9 cellular contexts compared by ENCODE assay signal in the genomic region with DNA sequence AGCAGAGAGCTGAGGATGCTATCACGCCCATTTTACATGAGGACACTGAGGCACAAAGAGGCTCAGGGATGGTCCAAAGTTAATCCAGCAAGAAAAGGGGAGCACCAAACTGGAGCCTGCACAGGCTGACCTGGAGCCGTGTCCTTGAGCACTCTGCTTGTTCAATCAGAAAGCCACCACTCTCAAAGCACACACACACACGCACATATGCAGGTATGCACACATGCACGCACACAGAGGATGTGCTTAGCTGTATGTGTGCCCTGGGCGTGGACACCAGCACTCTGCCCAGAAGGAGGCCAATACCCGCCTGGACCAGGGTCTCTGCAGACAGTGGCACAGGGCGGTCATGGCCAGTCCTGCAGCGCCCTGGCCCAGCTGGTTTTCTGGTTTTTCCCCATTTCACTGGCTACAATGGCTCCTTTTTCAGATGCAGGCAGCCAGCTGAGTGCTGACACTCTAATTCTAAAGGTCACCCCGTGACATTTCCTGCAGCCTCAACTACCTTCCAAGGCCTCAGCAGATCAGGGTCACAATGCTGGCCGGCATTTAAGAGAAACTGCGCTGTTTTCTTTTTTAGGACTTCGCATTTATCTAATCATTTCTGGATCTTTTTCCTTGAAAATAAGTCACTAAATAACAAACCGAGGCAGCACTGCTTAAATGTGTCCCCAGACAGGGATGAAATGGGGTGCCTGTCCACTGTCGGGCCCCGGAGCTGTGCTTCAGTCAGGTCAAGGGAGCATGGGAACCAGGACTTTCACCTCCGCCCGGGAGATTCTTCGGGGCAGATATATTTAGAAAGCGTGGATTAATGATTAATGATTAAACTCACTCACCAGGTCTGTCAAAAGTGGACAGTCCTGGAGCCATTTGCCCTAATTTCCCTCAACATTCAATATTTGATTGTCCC.
A peak's percentile ranks its signal among the peaks of the same experiment; 100 is the strongest.
DNase-seq lines count a peak whose midpoint lies in the region; ATAC-seq, FAIRE-seq and TF ChIP-seq lines count a peak whose summit lies in the region.
"Had no signal": no experiment of that assay in that cellular context is flagged by ENCODE, and none has a peak within 500 bp of the region (broad histone marks: within the 10 kb centered on the region; RNA-seq: fewer than 3 reads in every experiment).

No MANE protein-coding gene starts in this region.

- H3K4me1 ChIP-seq in HUES48 (ENCODE audit: control insufficient read depth, insufficient read depth, low read length), result peaks cover 54% of the 10 kb centered on the region
- H3K4me1 ChIP-seq in kidney (ENCODE audit: control insufficient read depth in 1 of 2, insufficient read depth in 1 of 2, low read depth in 1 of 2, low read length in 2 of 2), result peaks cover 25 to 45% of the 10 kb centered on the region in 2 donors
- peaks cover 22 to 31% of the 10 kb centered on the region in 2 donors for H3K4me1 ChIP-seq in small intestine (ENCODE audit: control insufficient read depth in 2 of 2, insufficient read depth in 1 of 2, low read depth in 1 of 2, low read length in 1 of 2)
- peaks cover under 1% of the 10 kb centered on the region for H3K4me1 ChIP-seq in foreskin keratinocyte

- H3K4me3 Mint-ChIP-seq in activated T-helper 17 cell treated with anti-CD3 and anti-CD28 coated beads, Interleukin-2, amount 50 U/mL, for 72 hours, result peak overlapping the region; percentile 62

- peak; percentile 66 for DNase-seq in kidney
- DNase-seq in small intestine, result peak; percentile 81
- no peak for DNase-seq in foreskin keratinocyte
- no peak for DNase-seq in NCI-H2081 treated with DMSO at 0.1 percent for 48 hours (lab: John Stamatoyannopoulos, UW)
- DNase-seq in stimulated activated CD4-positive, alpha-beta T cell treated with anti-CD3 and anti-CD28 coated beads, Interleukin-4, amount 100 ng/mL, for 4 hours, result no peak

- no peaks in the 10 kb centered on the region for H3K9me3 Mint-ChIP-seq in activated T-helper 17 cell treated with anti-CD3 and anti-CD28 coated beads, Interleukin-2, amount 50 U/mL, for 72 hours

- H3K27me3 Mint-ChIP-seq in activated T-helper 17 cell treated with anti-CD3 and anti-CD28 coated beads, Interleukin-2, amount 50 U/mL, for 72 hours, result peaks cover 6% of the 10 kb centered on the region

- H3K4me3 ChIP-seq in HUES48 (ENCODE audit: low read depth, low read length), result no peak overlapping the region
- H3K4me3 ChIP-seq in kidney (ENCODE audit: low read length in 2 of 2), result peak overlapping the region in 1 of 2 donors; percentile 4
- H3K4me3 ChIP-seq in small intestine (ENCODE audit: low read depth in 1 of 2, low read length in 2 of 2), result no peak overlapping the region
- H3K4me3 ChIP-seq: SK-N-MC had no signal

- intact Hi-C loops in kidney (cut with DNase I), result no loop called here

- peak overlapping the region; percentile 81 for H3K27ac ChIP-seq in HUES48 (ENCODE audit: low read depth, low read length)
- no peak overlapping the region for H3K27ac ChIP-seq in kidney (ENCODE audit: low read depth in 2 of 2, low read length in 2 of 2)
- peak overlapping the region in 1 of 2 donors; percentile 21 for H3K27ac ChIP-seq in small intestine (ENCODE audit: low read depth in 1 of 2, low read length in 1 of 2)
- no peak overlapping the region for H3K27ac ChIP-seq in foreskin keratinocyte
- H3K27ac ChIP-seq: SK-N-MC had no signal

- TF ChIP-seq CTCF in kidney (IDR thresholded peaks at IDR 0.05; ENCODE audit: borderline replicate concordance, extremely low read depth, insufficient read depth), result no peak
- no peak for TF ChIP-seq CTCF in foreskin keratinocyte (conservative IDR thresholded peaks at IDR 0.05)

- H3K36me3 Mint-ChIP-seq in activated T-helper 17 cell treated with anti-CD3 and anti-CD28 coated beads, Interleukin-2, amount 50 U/mL, for 72 hours (ENCODE audit: low read depth), result no peaks in the 10 kb centered on the region

- H3K4me1 Mint-ChIP-seq in activated T-helper 17 cell treated with anti-CD3 and anti-CD28 coated beads, Interleukin-2, amount 50 U/mL, for 72 hours, result peaks cover 38% of the 10 kb centered on the region

- H3K27ac Mint-ChIP-seq in activated T-helper 17 cell treated with anti-CD3 and anti-CD28 coated beads, Interleukin-2, amount 50 U/mL, for 72 hours, result no peak overlapping the region

- no peaks in the 10 kb centered on the region for H3K36me3 ChIP-seq in HUES48 (ENCODE audit: control insufficient read depth, insufficient read depth, low read length)
- no peaks in the 10 kb centered on the region for H3K36me3 ChIP-seq in kidney (ENCODE audit: control insufficient read depth in 1 of 2, insufficient read depth in 2 of 2, low read length in 2 of 2)
- no peaks in the 10 kb centered on the region for H3K36me3 ChIP-seq in small intestine (ENCODE audit: control insufficient read depth in 2 of 2, insufficient read depth in 2 of 2, low read length in 2 of 2)

- H3K9ac ChIP-seq in HUES48 (ENCODE audit: low read depth, low read length) (no peak overlapping the region), kidney (ENCODE audit: low read length in 2 of 2) (no peak overlapping the region)

- FAIRE-seq in kidney (lab: Jason Lieb, UNC) (no peak), small intestine (lab: Jason Lieb, UNC) (no peak)

- no peaks in the 10 kb centered on the region for H3K27me3 ChIP-seq in HUES48 (ENCODE audit: control insufficient read depth, insufficient read depth, low read length)
- no peaks in the 10 kb centered on the region for H3K27me3 ChIP-seq in small intestine (ENCODE audit: control insufficient read depth in 2 of 2, insufficient read depth in 2 of 2, low read length in 2 of 2)
- no peaks in the 10 kb centered on the region for H3K27me3 ChIP-seq in foreskin keratinocyte

- H3K9me3 ChIP-seq in HUES48 (ENCODE audit: control insufficient read depth, insufficient read depth, low read length) (no peaks in the 10 kb centered on the region), kidney (ENCODE audit: control insufficient read depth in 1 of 2, low read length in 2 of 2) (no peaks in the 10 kb centered on the region), small intestine (ENCODE audit: control insufficient read depth, low read depth) (no peaks in the 10 kb centered on the region)

- WGBS in small intestine, 3 donors, result 34 to 63% (median 45%) methylated on average over 19 of the region's 19 CpGs

- ATAC-seq in activated T-helper 17 cell treated with anti-CD3 and anti-CD28 coated beads, Interleukin-2, amount 50 U/mL, for 72 hours (replicated peaks), result no peak
- no peak for ATAC-seq in foreskin keratinocyte
- no peak for ATAC-seq in GM21737 (IDR thresholded peaks at IDR 0.05; ENCODE audit: unreplicated experiment)

Comparison
In these comparisons a context has a peak if more than half of its experiments do, and no peak if none do; other contexts are left out.
1. DNase-seq: peak in kidney (single experiment) and small intestine (single experiment); none in foreskin keratinocyte (0 of 2), NCI-H2081 treated with DMSO at 0.1 percent for 48 hours (single experiment) and stimulated activated CD4-positive, alpha-beta T cell treated with anti-CD3 and anti-CD28 coated beads, Interleukin-4, amount 100 ng/mL, for 4 hours (0 of 2).